In the genomic region with DNA sequence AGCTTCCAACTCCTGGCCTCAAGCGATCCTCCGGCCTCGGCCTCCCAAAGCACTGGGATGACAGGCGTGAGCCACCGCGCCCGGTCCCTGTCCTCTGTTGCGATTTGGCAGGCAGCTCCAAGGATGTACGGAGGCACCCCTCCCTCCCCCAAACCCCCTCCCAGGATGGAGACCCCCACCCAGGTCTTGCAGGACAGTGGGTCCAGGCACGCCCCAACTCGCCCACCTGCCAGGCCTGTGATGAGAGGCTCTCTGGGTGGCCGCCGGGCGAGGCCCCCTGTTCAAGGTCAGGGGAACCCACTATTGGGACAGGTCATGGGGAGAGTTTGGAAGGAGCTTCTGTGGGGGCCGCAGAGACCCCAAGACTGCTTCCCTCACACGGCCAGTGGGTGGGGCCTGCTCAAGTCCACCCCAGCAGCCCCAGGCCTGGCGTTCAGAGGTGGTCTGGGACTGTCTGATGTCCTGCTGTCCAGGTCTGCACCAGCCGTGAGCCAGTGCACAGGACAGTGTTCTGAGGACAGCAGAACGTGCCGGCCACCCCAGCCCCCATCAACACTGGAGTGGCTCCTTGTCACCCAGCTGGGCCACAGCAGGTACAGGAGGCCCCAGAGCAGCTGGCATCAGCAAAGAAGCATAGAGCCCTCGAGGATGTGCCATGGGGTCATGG, we compare ENCODE assay signal across 1 cellular context.
TF ChIP-seq lines count a peak whose summit lies in the region.

No MANE protein-coding gene starts in this region.

TF ChIP-seq in HepG2, 621 proteins besides CTCF, POLR2A, EP300 and RAD21:
- TF ChIP-seq ZSCAN31 (CRISPR knock-in tag; IDR thresholded peaks at IDR 0.05; ENCODE audit: low read depth) (no peak), PREB (CRISPR knock-in tag; IDR thresholded peaks at IDR 0.05) (no peak)
